10 cellular contexts compared by ENCODE assay signal in the genomic region with DNA sequence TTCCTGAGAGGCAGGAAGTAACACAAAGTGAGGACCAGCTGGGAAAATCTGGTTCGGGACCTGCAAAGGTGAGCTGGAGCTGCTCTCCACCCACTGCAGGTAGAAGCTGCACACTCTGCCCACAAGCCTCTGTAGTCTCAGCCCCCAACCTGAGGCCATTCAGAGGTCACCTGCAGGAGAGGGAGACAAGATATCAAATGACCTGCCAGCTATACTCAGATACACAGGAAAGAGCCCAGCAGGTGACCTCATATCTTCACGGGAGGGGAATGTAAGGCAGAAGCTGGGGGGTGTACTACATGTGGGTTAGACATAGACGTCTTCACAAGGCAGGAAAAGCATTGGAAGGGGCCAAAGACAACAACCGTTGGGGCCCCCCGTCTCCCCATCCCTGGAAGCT.
"Had no signal": no experiment of that assay in that cellular context is flagged by ENCODE, and none has a peak within 500 bp of the region (broad histone marks: within the 10 kb centered on the region; RNA-seq: fewer than 3 reads in every experiment).

No MANE protein-coding gene starts in this region.

- H3K27ac ChIP-seq: right lobe of liver, stomach, testis, upper lobe of right lung had no signal

- H3K27me3 ChIP-seq: right lobe of liver, stomach, testis, upper lobe of right lung had no signal

- H3K4me3 ChIP-seq: right lobe of liver, stomach, testis, upper lobe of right lung had no signal

- DNase-seq: activated CD4-positive, CD25-positive, alpha-beta regulatory T cell treated with anti-CD3 and anti-CD28 coated beads, Interleukin-2, amount 50 U/mL, for 72 hours; activated naive CD4-positive, alpha-beta T cell; cerebellar nuclear complex; effector memory CD4-positive, alpha-beta T cell; hypothalamus; nephron progenitor cell; right lobe of liver; stomach; upper lobe of right lung had no signal

- H3K9me3 ChIP-seq: right lobe of liver, stomach, testis, upper lobe of right lung had no signal

- H3K4me1 ChIP-seq: testis had no signal

- H3K36me3 ChIP-seq: right lobe of liver, stomach, upper lobe of right lung had no signal
